In the genomic region with DNA sequence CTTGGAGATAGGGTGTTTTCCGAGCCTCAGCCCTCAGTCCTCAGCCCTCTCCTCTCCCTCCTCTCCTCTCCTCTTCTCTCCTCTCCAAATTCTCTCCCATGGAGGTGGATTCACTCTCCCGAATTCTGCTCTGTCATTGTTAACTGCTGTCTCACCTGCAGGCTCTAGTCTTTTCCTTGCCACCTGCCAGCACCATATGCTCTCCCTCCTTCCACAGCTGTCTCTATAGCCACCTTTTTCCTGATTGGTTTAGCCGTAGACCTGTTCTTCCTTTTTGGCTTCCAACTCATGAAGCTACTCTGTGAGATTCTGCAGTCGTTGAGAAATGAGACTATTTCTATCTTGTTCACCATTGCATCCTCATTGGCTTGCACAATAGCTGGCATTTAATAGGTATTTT, we compare ENCODE assay signal across 20 cellular contexts. TPM values are rescaled to one million over a fixed set of nuclear protein-coding genes. Genes with fewer than 3 reads are reported as not detected.
DNase-seq lines count a peak whose midpoint lies in the region; ATAC-seq lines count a peak whose summit lies in the region.
"Had no signal": no experiment of that assay in that cellular context is flagged by ENCODE, and none has a peak within 500 bp of the region (broad histone marks: within the 10 kb centered on the region; RNA-seq: fewer than 3 reads in every experiment).

No MANE protein-coding gene starts in this region.

- peaks cover 0 to 2% (median 0%) of the 10 kb centered on the region in 7 donors for H3K9me3 Mint-ChIP-seq in CD4-positive, CD25-positive, alpha-beta regulatory T cell
- H3K9me3 Mint-ChIP-seq: activated T-helper 1 cell treated with anti-CD3 and anti-CD28 coated beads, Interleukin-12 subunit alpha, Interleukin-12 subunit beta, Interleukin-2, Interleukin-4 antibody, amounts not matched to agents 30 ng/mL and 10 ng/mL and 1 ng/mL, durations not matched to agents 14 hours and 24 hours and 36 hours; natural killer cell treated with Interleukin-12 subunit alpha and Interleukin-12 subunit beta and Interleukin-15 and Interleukin-18, amount 100 ng/mL, for 72 hours had no signal

- in situ Hi-C loops in G401 (cut with HindIII; ENCODE audit: low sequenced_read_pairs) = no loop called here

- no peaks in the 10 kb centered on the region for H3K27me3 Mint-ChIP-seq in CD4-positive, CD25-positive, alpha-beta regulatory T cell
- H3K27me3 Mint-ChIP-seq: activated naive CD8-positive, alpha-beta T cell; natural killer cell treated with Interleukin-12 subunit alpha and Interleukin-12 subunit beta and Interleukin-15 and Interleukin-18, amount 100 ng/mL, for 72 hours had no signal

- H3K27me3 ChIP-seq in CD4-positive, CD25-positive, alpha-beta regulatory T cell (ENCODE audit: control insufficient read depth, insufficient read depth, low read length) = no peaks in the 10 kb centered on the region
- H3K27me3 ChIP-seq: esophagus muscularis mucosa, gastrocnemius medialis, ovary, right lobe of liver had no signal

- DNase-seq in CD4-positive, CD25-positive, alpha-beta regulatory T cell = no peak
- DNase-seq in G401 (ENCODE audit: low spot score) (peak; percentile 98), NCI-H524 (lab: John Stamatoyannopoulos, UW) (peak; percentile 73 to 90), cerebellum (ENCODE audit: low spot score) (peak; percentile 82), NCI-H345 treated with DMSO at 0.1 percent for 48 hours (lab: John Stamatoyannopoulos, UW; ENCODE audit: unreplicated experiment) (no peak), H4 (ENCODE audit: low spot score) (no peak)
- DNase-seq: activated CD4-positive, alpha-beta T cell treated with anti-CD3 and anti-CD28 coated beads for 4 hours; gastrocnemius medialis; islet precursor cell; KBM-7; NCI-H187 treated with DMSO at 0.1 percent for 48 hours; ovary; right lobe of liver had no signal

- H3K4me1 Mint-ChIP-seq in CD4-positive, CD25-positive, alpha-beta regulatory T cell = peaks cover under 1 to 13% (median 9%) of the 10 kb centered on the region in 4 donors

- H3K36me3 ChIP-seq in CD4-positive, CD25-positive, alpha-beta regulatory T cell (ENCODE audit: control insufficient read depth, insufficient read depth, low read length) = peaks cover 76% of the 10 kb centered on the region
- H3K36me3 ChIP-seq: ovary had no signal

- ATAC-seq in CD4-positive, CD25-positive, alpha-beta regulatory T cell (ENCODE audit: low read depth in 2 of 2) = no peak
- no peak for ATAC-seq in HG03460 (IDR thresholded peaks at IDR 0.05; ENCODE audit: unreplicated experiment)
- ATAC-seq: gastrocnemius medialis; natural killer cell treated with Interleukin-12 subunit alpha and Interleukin-12 subunit beta and Interleukin-15 and Interleukin-18, amount 100 ng/mL, for 72 hours; right lobe of liver had no signal

- peaks cover 37% of the 10 kb centered on the region for H3K36me3 Mint-ChIP-seq in CD4-positive, CD25-positive, alpha-beta regulatory T cell

- no peak overlapping the region for H3K27ac ChIP-seq in CD4-positive, CD25-positive, alpha-beta regulatory T cell (ENCODE audit: insufficient read depth, low read length, poor library complexity, severe bottlenecking)
- H3K27ac ChIP-seq: esophagus muscularis mucosa, gastrocnemius medialis, ovary, right lobe of liver had no signal

- peak overlapping the region in 2 of 3 donors; percentile 4 to 33 for H3K27ac Mint-ChIP-seq in CD4-positive, CD25-positive, alpha-beta regulatory T cell
- H3K27ac Mint-ChIP-seq: activated naive CD8-positive, alpha-beta T cell; activated T-helper 1 cell treated with anti-CD3 and anti-CD28 coated beads, Interleukin-12 subunit alpha, Interleukin-12 subunit beta, Interleukin-2, Interleukin-4 antibody, amounts not matched to agents 30 ng/mL and 10 ng/mL and 1 ng/mL, durations not matched to agents 14 hours and 24 hours and 36 hours; natural killer cell treated with Interleukin-12 subunit alpha and Interleukin-12 subunit beta and Interleukin-15 and Interleukin-18, amount 100 ng/mL, for 72 hours had no signal

- no peak overlapping the region for H3K4me3 Mint-ChIP-seq in CD4-positive, CD25-positive, alpha-beta regulatory T cell
- H3K4me3 Mint-ChIP-seq: activated naive CD8-positive, alpha-beta T cell; activated T-helper 1 cell treated with anti-CD3 and anti-CD28 coated beads, Interleukin-12 subunit alpha, Interleukin-12 subunit beta, Interleukin-2, Interleukin-4 antibody, amounts not matched to agents 30 ng/mL and 10 ng/mL and 1 ng/mL, durations not matched to agents 14 hours and 24 hours and 36 hours; natural killer cell treated with Interleukin-12 subunit alpha and Interleukin-12 subunit beta and Interleukin-15 and Interleukin-18, amount 100 ng/mL, for 72 hours had no signal

- no peaks in the 10 kb centered on the region for H3K4me1 ChIP-seq in CD4-positive, CD25-positive, alpha-beta regulatory T cell (ENCODE audit: control insufficient read depth, insufficient read depth, low read length, poor library complexity, severe bottlenecking)
- H3K4me1 ChIP-seq: esophagus muscularis mucosa, gastrocnemius medialis, right lobe of liver had no signal

- no peaks in the 10 kb centered on the region for H3K9me3 ChIP-seq in CD4-positive, CD25-positive, alpha-beta regulatory T cell (ENCODE audit: control insufficient read depth in 2 of 2, low read length in 2 of 2)
- H3K9me3 ChIP-seq: esophagus muscularis mucosa, gastrocnemius medialis, ovary, right lobe of liver had no signal

- H3K4me3 ChIP-seq in CD4-positive, CD25-positive, alpha-beta regulatory T cell (ENCODE audit: low read depth, low read length) = no peak overlapping the region
- H3K4me3 ChIP-seq: esophagus muscularis mucosa, gastrocnemius medialis, ovary, right lobe of liver had no signal

RNA-seq across cellular contexts. Expression of a gene that starts 19.7 kb away (rescaled TPM):
- total RNA-seq in CD4-positive, CD25-positive, alpha-beta regulatory T cell = 24.4 TPM
- polyA plus RNA-seq in CD4-positive, CD25-positive, alpha-beta regulatory T cell = 10 to 100 TPM; 29.9 to 38.9 (median 34.3) TPM
- total RNA-seq in G401 (2014; rRNA removed; shearing (Covaris generic)) = 24.5 and 35.5 TPM in 2 replicates
- total RNA-seq in cerebellum = 24.0 TPM
- 31.1 and 32.6 TPM in 2 replicates for total RNA-seq in H4 (2014; rRNA removed; shearing (Covaris generic))

RNA-seq across cellular contexts. Expression of a gene that starts 51.9 kb away (rescaled TPM):
- total RNA-seq in CD4-positive, CD25-positive, alpha-beta regulatory T cell = not detected
- polyA plus RNA-seq in CD4-positive, CD25-positive, alpha-beta regulatory T cell = not detected
- total RNA-seq in G401 (2014; rRNA removed; shearing (Covaris generic)) = not detected in 2 replicates
- total RNA-seq in cerebellum = 3.6 TPM
- 66.1 and 72.7 TPM in 2 replicates for total RNA-seq in H4 (2014; rRNA removed; shearing (Covaris generic))
- total RNA-seq: activated T-helper 1 cell treated with anti-CD3 and anti-CD28 coated beads, Interleukin-12 subunit alpha, Interleukin-12 subunit beta, Interleukin-2, Interleukin-4 antibody, amounts not matched to agents 30 ng/mL and 10 ng/mL and 1 ng/mL, durations not matched to agents 14 hours and 24 hours and 36 hours; natural killer cell treated with Interleukin-12 subunit alpha and Interleukin-12 subunit beta and Interleukin-15 and Interleukin-18, amount 100 ng/mL, for 72 hours; SK-MEL-5; T-helper 1 cell treated with Interleukin-12 subunit alpha and Interleukin-12 subunit beta and Interleukin-4 antibody, amounts not matched to agents 30 ng/mL and 1 ng/mL, for 36 hours had no signal

Comparison
In these comparisons a context has a peak if more than half of its experiments do, and no peak if none do; other contexts are left out.
1. DNase-seq: peak in G401 (single experiment), NCI-H524 (2 of 2) and cerebellum (single experiment); none in CD4-positive, CD25-positive, alpha-beta regulatory T cell (0 of 3), NCI-H345 treated with DMSO at 0.1 percent for 48 hours (single experiment) and H4 (single experiment).
2. RNA of a gene that starts 51.9 kb away (total RNA-seq): 66.1 to 72.7 TPM in H4; 3.6 TPM in cerebellum (single experiment), not detected in CD4-positive, CD25-positive, alpha-beta regulatory T cell (single experiment) and not detected in G401; every median in the first group is over 10 times any median in the second.